8 cellular contexts compared by ENCODE assay signal in the genomic region with DNA sequence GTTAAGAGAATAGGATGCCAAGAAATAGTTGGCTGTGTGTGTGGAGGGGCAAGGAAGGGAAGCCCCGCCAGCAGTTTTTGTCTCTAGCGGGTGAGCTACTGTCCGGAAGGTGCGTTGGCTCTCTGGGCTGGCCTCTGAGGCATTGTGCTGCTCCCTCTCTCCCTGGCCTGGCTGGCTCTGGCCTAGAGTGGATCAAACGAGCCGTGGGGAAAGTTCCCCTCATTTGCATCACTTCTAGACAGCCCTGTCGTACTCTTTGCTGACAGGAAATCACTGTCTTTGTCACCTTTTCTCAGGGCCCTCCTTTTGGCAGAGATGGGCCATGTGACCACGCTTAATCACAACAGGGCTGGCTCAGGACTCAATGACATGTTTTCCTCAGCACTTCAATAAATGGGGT.
DNase-seq lines count a peak whose midpoint lies in the region; ATAC-seq lines count a peak whose summit lies in the region.

No MANE protein-coding gene starts in this region.

- no peaks in the 10 kb centered on the region for H3K27me3 ChIP-seq in adipocyte (replicated peaks; ENCODE audit: control insufficient read depth, insufficient read depth, low read length)

- peak overlapping the region; percentile 27 for H3K9ac ChIP-seq in adipocyte (ENCODE audit: low read length)

- DNase-seq in adipocyte (ENCODE audit: low read depth), result no peak
- DNase-seq in iPS-NIHi7 (ENCODE audit: extremely low spot score), result peak; percentile 52
- DNase-seq in stimulated activated CD4-positive, alpha-beta T cell treated with anti-CD3 and anti-CD28 coated beads, Interleukin-4, amount 100 ng/mL, for 1 hour, result peak; percentile 14
- DNase-seq in NCI-H187 (lab: John Stamatoyannopoulos, UW), result no peak
- DNase-seq in NCI-H1694 (lab: John Stamatoyannopoulos, UW), result no peak
- no peak for DNase-seq in DMS79 (lab: John Stamatoyannopoulos, UW)

- H3K9me3 ChIP-seq in adipocyte (ENCODE audit: control insufficient read depth, low read length), result no peaks in the 10 kb centered on the region

- peak; percentile 97 for ATAC-seq in GM18907 (IDR thresholded peaks at IDR 0.05; ENCODE audit: unreplicated experiment)
- peak; percentile 76 for ATAC-seq in HG03060 (IDR thresholded peaks at IDR 0.05; ENCODE audit: low read depth, unreplicated experiment)

- H3K4me3 ChIP-seq in adipocyte (ENCODE audit: low read length), result peak overlapping the region; percentile 66

- H3K36me3 ChIP-seq in adipocyte (ENCODE audit: control insufficient read depth, insufficient read depth, low read length, severe bottlenecking), result no peaks in the 10 kb centered on the region

- H3K4me1 ChIP-seq in adipocyte (ENCODE audit: control insufficient read depth, insufficient read depth, low read length), result peaks cover 31% of the 10 kb centered on the region

Comparison
In these comparisons a context has a peak if more than half of its experiments do, and no peak if none do; other contexts are left out.
1. DNase-seq: peak in iPS-NIHi7 (single experiment) and stimulated activated CD4-positive, alpha-beta T cell treated with anti-CD3 and anti-CD28 coated beads, Interleukin-4, amount 100 ng/mL, for 1 hour (single experiment); none in adipocyte (single experiment), NCI-H187 (0 of 2), NCI-H1694 (single experiment) and DMS79 (single experiment).